In the genomic region with DNA sequence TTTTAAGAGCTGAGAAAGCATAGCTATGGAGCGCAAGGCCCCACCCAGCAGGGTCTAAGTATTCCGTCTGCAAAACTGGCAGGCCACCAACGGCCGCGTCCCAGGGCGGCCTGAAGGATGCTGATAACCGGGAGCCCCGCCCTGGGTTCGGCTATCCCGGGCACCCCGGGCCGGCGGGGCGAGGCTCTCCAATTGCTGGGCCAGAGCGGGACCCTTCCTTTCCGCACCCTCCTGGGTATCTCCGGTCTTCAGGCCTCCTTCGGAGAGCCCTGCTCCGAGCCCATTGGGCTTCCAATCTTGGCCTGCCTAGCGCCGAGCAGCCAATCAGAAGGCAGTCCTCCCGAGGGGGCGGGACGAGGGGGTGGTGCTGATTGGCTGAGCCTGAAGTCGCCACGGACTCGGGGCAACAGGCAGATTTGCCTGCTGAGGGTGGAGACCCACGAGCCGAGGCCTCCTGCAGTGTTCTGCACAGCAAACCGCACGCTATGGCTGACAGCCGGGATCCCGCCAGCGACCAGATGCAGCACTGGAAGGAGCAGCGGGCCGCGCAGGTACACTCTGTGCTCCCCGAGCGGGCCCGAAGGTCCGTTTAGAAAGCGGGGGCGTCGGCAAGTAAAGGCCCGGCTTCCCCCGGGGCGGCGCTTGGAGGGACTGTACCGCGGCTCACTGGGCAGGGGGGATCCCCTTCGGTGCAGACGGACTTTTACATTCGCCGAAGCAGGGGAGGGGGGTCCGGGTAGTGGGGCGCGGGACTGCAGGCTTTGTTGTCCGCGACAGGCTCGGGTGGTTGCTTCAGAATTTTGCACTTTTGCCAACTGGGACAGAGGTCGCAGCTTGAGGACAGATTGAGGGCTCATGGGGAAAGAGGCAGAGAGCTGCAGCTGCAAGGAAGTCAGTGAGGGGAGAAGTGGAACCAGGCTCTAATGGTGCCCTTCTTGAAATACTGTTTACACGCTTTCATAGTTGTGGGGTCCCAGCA, we compare ENCODE assay signal across 1 cellular context.
TF ChIP-seq lines count a peak whose summit lies in the region.

Gene CAT, plus strand, starts transcription at position 406 of the 979 bp plus-strand sequence. Its CDS starts 80 bp downstream, at position 486.

TF ChIP-seq in K562, 482 proteins besides CTCF, POLR2A, EP300 and RAD21 (continued from another document and continues in another):
- TF ChIP-seq MCM7 (IDR thresholded peaks at IDR 0.05) (no peak), ERF (CRISPR knock-in tag; IDR thresholded peaks at IDR 0.05) (no peak), ZFP30 (CRISPR knock-in tag; IDR thresholded peaks at IDR 0.05; ENCODE audit: borderline replicate concordance) (no peak), ZNF282 (CRISPR knock-in tag; IDR thresholded peaks at IDR 0.05) (no peak), MED1 (CRISPR knock-in tag; IDR thresholded peaks at IDR 0.05; ENCODE audit: borderline replicate concordance) (no peak), ZNF174 (CRISPR knock-in tag; IDR thresholded peaks at IDR 0.05) (no peak), RB1 (IDR thresholded peaks at IDR 0.05; ENCODE audit: low read depth) (peak; percentile 55; the same call in 1 of the 2 replicates), ZNF184 (CRISPR knock-in tag; IDR thresholded peaks at IDR 0.05) (no peak), SAFB (IDR thresholded peaks at IDR 0.05; ENCODE audit: borderline replicate concordance, low read depth, low read length) (peak; percentile 42; the same call in 1 of the 2 replicates), EGR1 (conservative IDR thresholded peaks at IDR 0.05) (peak; percentile 95), HSF4 (CRISPR knock-in tag; IDR thresholded peaks at IDR 0.05; ENCODE audit: borderline replicate concordance) (no peak), ZZZ3 (IDR thresholded peaks at IDR 0.05) (no peak), HMG20B (CRISPR knock-in tag; IDR thresholded peaks at IDR 0.05) (no peak), PTBP1 (IDR thresholded peaks at IDR 0.05; ENCODE audit: low read depth, low read length) (no peak), VEZF1 (CRISPR knock-in tag; IDR thresholded peaks at IDR 0.05) (peak; percentile 76), NFXL1 (CRISPR knock-in tag; IDR thresholded peaks at IDR 0.05) (no peak), ILF3 (IDR thresholded peaks at IDR 0.05; ENCODE audit: borderline replicate concordance) (no peak), ZNF140 (CRISPR knock-in tag; IDR thresholded peaks at IDR 0.05) (no peak), RBM39 (optimal IDR thresholded peaks at IDR 0.05; ENCODE audit: low read depth, low read length) (no peak), ZMIZ1 (IDR thresholded peaks at IDR 0.05; ENCODE audit: low read depth in 2 of 2, low read length in 2 of 2) (peak in 1 of 2 experiments; percentile 74; a peak in 2 of 4 replicates), ZNF561 (CRISPR knock-in tag; conservative IDR thresholded peaks at IDR 0.05) (no peak), KAT7 (CRISPR knock-in tag; IDR thresholded peaks at IDR 0.05; ENCODE audit: borderline replicate concordance) (peak; percentile 57; the same call in 1 of the 2 replicates), PPARD (CRISPR knock-in tag; IDR thresholded peaks at IDR 0.05) (no peak), HNRNPH1 (optimal IDR thresholded peaks at IDR 0.05; ENCODE audit: low read depth, low read length) (no peak), DDX20 (tag; IDR thresholded peaks at IDR 0.05; ENCODE audit: low read depth) (no peak), MAZ (CRISPR knock-in tag; conservative IDR thresholded peaks at IDR 0.05 in 1 of 2, IDR thresholded peaks at IDR 0.05 in 1 of 2) (peak; percentile 80 to 91), ZBTB34 (CRISPR knock-in tag; IDR thresholded peaks at IDR 0.05) (no peak), TEAD4 (IDR thresholded peaks at IDR 0.05; ENCODE audit: low read length) (peak; percentile 89), TEAD4 (CRISPR knock-in tag; IDR thresholded peaks at IDR 0.05; ENCODE audit: borderline replicate concordance) (0 out of 2 replicates have a peak, but pooled peaks have one; percentile 35)
- TF ChIP-seq, protein P1, sequence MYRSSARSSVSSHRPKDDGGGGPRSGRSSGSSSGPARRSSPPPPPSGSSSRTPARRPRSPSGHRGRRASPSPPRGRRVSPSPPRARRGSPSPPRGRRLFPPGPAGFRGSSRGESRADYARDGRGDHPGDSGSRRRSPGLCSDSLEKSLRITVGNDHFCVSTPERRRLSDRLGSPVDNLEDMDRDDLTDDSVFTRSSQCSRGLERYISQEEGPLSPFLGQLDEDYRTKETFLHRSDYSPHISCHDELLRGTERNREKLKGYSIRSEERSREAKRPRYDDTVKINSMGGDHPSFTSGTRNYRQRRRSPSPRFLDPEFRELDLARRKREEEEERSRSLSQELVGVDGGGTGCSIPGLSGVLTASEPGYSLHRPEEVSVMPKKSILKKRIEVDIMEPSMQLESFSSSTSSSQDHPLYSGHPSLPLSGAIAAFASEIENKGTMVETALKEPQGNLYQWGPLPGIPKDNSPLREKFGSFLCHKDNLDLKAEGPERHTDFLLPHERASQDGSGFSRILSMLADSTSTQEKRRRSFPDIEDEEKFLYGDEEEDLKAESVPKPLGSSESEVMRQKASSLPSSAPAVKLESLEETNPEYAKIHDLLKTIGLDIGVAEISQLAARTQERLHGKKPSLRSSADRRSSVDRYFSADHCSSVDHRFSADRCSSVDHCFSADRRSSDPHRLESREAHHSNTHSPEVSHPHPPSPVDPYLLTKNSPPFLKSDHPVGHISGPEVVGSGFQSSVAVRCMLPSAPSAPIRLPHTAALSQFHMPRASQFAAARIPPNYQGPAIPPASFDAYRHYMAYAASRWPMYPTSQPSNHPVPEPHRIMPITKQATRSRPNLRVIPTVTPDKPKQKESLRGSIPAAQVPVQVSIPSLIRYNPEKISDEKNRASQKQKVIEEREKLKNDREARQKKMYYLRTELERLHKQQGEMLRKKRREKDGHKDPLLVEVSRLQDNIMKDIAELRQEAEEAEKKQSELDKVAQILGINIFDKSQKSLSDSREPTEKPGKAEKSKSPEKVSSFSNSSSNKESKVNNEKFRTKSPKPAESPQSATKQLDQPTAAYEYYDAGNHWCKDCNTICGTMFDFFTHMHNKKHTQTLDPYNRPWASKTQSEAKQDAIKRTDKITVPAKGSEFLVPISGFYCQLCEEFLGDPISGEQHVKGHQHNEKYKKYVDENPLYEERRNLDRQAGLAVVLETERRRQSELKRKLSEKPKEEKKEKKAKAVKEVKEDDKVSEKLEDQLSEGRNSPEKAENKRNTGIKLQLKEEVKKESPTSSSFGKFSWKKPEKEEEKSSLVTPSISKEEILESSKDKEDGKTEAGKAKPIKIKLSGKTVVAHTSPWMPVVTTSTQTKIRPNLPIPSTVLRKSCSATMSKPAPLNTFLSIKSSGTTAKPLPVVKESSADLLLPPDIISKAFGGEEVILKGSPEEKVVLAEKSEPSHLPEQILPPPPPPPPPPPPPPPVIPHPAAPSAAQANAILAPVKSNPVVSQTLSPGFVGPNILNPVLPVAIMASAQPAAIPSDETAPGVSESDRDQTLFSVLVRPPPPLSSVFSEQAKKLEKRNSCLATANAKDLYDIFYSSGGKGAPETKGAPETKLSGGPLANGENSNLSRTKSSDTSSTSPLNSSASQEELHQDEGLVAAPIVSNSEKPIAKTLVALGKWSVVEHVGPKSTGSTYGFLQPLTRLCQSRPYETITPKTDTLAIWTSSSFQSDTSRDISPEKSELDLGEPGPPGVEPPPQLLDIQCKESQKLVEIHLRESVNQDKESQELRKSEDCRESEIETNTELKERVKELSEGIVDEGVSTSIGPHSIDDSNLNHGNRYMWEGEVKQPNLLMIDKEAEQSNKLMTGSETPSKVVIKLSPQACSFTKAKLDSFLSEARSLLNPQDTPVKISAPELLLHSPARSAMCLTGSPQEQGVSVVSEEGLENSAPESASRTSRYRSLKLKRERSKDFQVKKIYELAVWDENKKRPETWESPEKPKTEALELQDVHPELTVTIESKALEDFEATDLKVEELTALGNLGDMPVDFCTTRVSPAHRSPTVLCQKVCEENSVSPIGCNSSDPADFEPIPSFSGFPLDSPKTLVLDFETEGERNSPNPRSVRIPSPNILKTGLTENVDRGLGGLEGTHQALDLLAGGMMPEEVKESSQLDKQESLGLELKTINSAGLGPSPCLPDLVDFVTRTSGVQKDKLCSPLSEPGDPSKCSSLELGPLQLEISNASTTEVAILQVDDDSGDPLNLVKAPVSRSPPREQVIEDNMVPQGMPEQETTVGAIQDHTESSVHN (IDR thresholded peaks at IDR 0.05; ENCODE audit: borderline replicate concordance in 1 of 2, low read depth in 1 of 2): no peak
- TF ChIP-seq, protein P2, sequence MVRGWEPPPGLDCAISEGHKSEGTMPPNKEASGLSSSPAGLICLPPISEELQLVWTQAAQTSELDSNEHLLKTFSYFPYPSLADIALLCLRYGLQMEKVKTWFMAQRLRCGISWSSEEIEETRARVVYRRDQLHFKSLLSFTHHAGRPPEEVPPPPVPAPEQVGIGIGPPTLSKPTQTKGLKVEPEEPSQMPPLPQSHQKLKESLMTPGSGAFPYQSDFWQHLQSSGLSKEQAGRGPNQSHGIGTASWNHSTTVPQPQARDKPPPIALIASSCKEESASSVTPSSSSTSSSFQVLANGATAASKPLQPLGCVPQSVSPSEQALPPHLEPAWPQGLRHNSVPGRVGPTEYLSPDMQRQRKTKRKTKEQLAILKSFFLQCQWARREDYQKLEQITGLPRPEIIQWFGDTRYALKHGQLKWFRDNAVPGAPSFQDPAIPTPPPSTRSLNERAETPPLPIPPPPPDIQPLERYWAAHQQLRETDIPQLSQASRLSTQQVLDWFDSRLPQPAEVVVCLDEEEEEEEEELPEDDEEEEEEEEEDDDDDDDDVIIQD (CRISPR knock-in tag; IDR thresholded peaks at IDR 0.05): no peak
- TF ChIP-seq, protein P3, sequence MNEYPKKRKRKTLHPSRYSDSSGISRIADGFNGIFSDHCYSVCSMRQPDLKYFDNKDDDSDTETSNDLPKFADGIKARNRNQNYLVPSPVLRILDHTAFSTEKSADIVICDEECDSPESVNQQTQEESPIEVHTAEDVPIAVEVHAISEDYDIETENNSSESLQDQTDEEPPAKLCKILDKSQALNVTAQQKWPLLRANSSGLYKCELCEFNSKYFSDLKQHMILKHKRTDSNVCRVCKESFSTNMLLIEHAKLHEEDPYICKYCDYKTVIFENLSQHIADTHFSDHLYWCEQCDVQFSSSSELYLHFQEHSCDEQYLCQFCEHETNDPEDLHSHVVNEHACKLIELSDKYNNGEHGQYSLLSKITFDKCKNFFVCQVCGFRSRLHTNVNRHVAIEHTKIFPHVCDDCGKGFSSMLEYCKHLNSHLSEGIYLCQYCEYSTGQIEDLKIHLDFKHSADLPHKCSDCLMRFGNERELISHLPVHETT (CRISPR knock-in tag; conservative IDR thresholded peaks at IDR 0.05 in 1 of 2, IDR thresholded peaks at IDR 0.05 in 1 of 2): peak in 1 of 2 experiments; percentile 96; a peak in 2 of 4 replicates
- TF ChIP-seq, protein P4, sequence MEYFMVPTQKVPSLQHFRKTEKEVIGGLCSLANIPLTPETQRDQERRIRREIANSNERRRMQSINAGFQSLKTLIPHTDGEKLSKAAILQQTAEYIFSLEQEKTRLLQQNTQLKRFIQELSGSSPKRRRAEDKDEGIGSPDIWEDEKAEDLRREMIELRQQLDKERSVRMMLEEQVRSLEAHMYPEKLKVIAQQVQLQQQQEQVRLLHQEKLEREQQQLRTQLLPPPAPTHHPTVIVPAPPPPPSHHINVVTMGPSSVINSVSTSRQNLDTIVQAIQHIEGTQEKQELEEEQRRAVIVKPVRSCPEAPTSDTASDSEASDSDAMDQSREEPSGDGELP (CRISPR knock-in tag; IDR thresholded peaks at IDR 0.05; ENCODE audit: borderline replicate concordance): peak; percentile 86
- TF ChIP-seq, protein P5, sequence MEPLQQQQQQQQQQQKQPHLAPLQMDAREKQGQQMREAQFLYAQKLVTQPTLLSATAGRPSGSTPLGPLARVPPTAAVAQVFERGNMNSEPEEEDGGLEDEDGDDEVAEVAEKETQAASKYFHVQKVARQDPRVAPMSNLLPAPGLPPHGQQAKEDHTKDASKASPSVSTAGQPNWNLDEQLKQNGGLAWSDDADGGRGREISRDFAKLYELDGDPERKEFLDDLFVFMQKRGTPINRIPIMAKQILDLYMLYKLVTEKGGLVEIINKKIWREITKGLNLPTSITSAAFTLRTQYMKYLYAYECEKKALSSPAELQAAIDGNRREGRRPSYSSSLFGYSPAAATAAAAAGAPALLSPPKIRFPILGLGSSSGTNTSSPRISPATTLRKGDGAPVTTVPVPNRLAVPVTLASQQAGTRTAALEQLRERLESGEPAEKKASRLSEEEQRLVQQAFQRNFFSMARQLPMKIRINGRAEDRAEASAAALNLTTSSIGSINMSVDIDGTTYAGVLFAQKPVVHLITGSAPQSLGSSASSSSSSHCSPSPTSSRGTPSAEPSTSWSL (CRISPR knock-in tag; IDR thresholded peaks at IDR 0.05; ENCODE audit: borderline replicate concordance): no peak
